Comparison of ENCODE assay signal across 8 cellular contexts in genomic region chr4:82799006-82799881, GRCh38. TPM values are rescaled to one million over a fixed set of nuclear protein-coding genes. Genes with fewer than 3 reads are reported as not detected.
DNase-seq lines count a peak whose midpoint lies in the region; ATAC-seq, FAIRE-seq and TF ChIP-seq lines count a peak whose summit lies in the region.

No MANE protein-coding gene starts in this region.

- H3K27me3 ChIP-seq in endocrine pancreas (ENCODE audit: control insufficient read depth, insufficient read depth, low read length) (no peaks in the 10 kb centered on the region), neural cell (ENCODE audit: insufficient read depth, low read depth, low read length) (no peaks in the 10 kb centered on the region)

- H3K9me3 ChIP-seq in A549 (no peaks in the 10 kb centered on the region), OCI-LY7 (ENCODE audit: low read length) (no peaks in the 10 kb centered on the region), endocrine pancreas (ENCODE audit: control insufficient read depth, low read length) (no peaks in the 10 kb centered on the region), neural cell (ENCODE audit: low read length) (no peaks in the 10 kb centered on the region)

- WGBS in A549 (ENCODE audit: missing lambda C conversion rate): 67% methylated on average over 17 of the region's 25 CpGs

- DNase-seq in A549 (ENCODE audit: low read depth in 1 of 2, low spot score in 1 of 2): no peak
- no peak for DNase-seq in OCI-LY7 (ENCODE audit: low spot score)
- DNase-seq in dedifferentiated amniotic fluid mesenchymal stem cell (ENCODE audit: extremely low spot score): no peak
- no peak for DNase-seq in pons (ENCODE audit: low spot score)

- peaks cover 6% of the 10 kb centered on the region; the same call in 1 of the 3 replicates for H3K4me1 ChIP-seq in A549
- H3K4me1 ChIP-seq in OCI-LY7 (ENCODE audit: insufficient read depth, low read length, poor library complexity, severe bottlenecking): peaks cover 10% of the 10 kb centered on the region
- no peaks in the 10 kb centered on the region for H3K4me1 ChIP-seq in endocrine pancreas (ENCODE audit: control insufficient read depth, insufficient read depth, low read length)

- H4K20me1 ChIP-seq in OCI-LY7 (ENCODE audit: insufficient read depth, low read length) (0 out of 2 replicates have a peak, but pooled peaks cover 3% of the 10 kb centered on the region), neural cell (ENCODE audit: insufficient read depth) (no peaks in the 10 kb centered on the region)

- TF ChIP-seq RAD21 in A549 (conservative IDR thresholded peaks at IDR 0.05 in 1 of 2, IDR thresholded peaks at IDR 0.05 in 1 of 2): no peak
- TF ChIP-seq RAD21 in neural cell (conservative IDR thresholded peaks at IDR 0.05): no peak

- TF ChIP-seq EP300 in A549 (IDR thresholded peaks at IDR 0.05): no peak
- TF ChIP-seq EP300 in neural cell (conservative IDR thresholded peaks at IDR 0.05; ENCODE audit: poor library complexity, severe bottlenecking): no peak

- H3K4me3 ChIP-seq in A549 (peak overlapping the region; percentile 91), OCI-LY7 (ENCODE audit: low read depth, low read length, poor library complexity, severe bottlenecking) (peak overlapping the region; percentile 70), endocrine pancreas (ENCODE audit: control insufficient read depth, insufficient read depth, low read length) (peak overlapping the region; percentile 50), neural cell (ENCODE audit: low read length) (peak overlapping the region; percentile 99)

- no peak for TF ChIP-seq CTCF in A549 (IDR thresholded peaks at IDR 0.05)
- no peak for TF ChIP-seq CTCF in OCI-LY7 (conservative IDR thresholded peaks at IDR 0.05; ENCODE audit: low read length)
- no peak for TF ChIP-seq CTCF in neural cell (IDR thresholded peaks at IDR 0.05; ENCODE audit: poor library complexity, severe bottlenecking)

- H3K36me3 ChIP-seq in OCI-LY7 (ENCODE audit: insufficient read depth, low read length) (no peaks in the 10 kb centered on the region), endocrine pancreas (ENCODE audit: control insufficient read depth, insufficient read depth, low read length) (no peaks in the 10 kb centered on the region), neural cell (ENCODE audit: insufficient read depth, low read length) (no peaks in the 10 kb centered on the region)

- no peak for TF ChIP-seq POLR2A in A549 (IDR thresholded peaks at IDR 0.05; ENCODE audit: low read length)

- peak in 1 of 2 experiments; percentile 11; a peak in 1 of 6 replicates for ATAC-seq in A549
- ATAC-seq in GM18907 (IDR thresholded peaks at IDR 0.05; ENCODE audit: unreplicated experiment): peak; percentile 33
- ATAC-seq in HG02588 (IDR thresholded peaks at IDR 0.05; ENCODE audit: unreplicated experiment): no peak

- H3K27ac ChIP-seq in A549 (peak overlapping the region; percentile 79 to 83), OCI-LY7 (ENCODE audit: low read depth, low read length, poor library complexity, severe bottlenecking) (no peak overlapping the region), neural cell (ENCODE audit: low read length) (peak overlapping the region; percentile 69)

- H3K4me2 ChIP-seq in A549 (peak overlapping the region; percentile 99), OCI-LY7 (ENCODE audit: low read length) (peak overlapping the region; percentile 81), neural cell (ENCODE audit: low read length) (peak overlapping the region; percentile 71)

- no peaks in the 10 kb centered on the region for H3F3A ChIP-seq in neural cell (ENCODE audit: insufficient read depth, low read length, poor library complexity, severe bottlenecking)

- no peaks in the 10 kb centered on the region for H3K79me2 ChIP-seq in OCI-LY7 (ENCODE audit: insufficient read depth, low read depth, low read length)
- H3K79me2 ChIP-seq in neural cell (replicated peaks; ENCODE audit: insufficient read depth, low read length): peaks cover 30% of the 10 kb centered on the region

- CTCF ChIA-PET in A549 (lab: Yijun Ruan, JAX): interaction anchor here (0.6 to 1.9 kb wide), 7 partner anchors 14 to 245 kb away, joined by 3 to 6 read pairs (median 4); no protein-coding TSS in a partner anchor
- CTCF ChIA-PET in OCI-LY7 (lab: Charles Lee; ENCODE audit: unreplicated experiment): interaction anchor here (0.5 to 0.8 kb wide), 3 partner anchors 15 to 196 kb away, joined by 3 to 4 read pairs (median 3); no protein-coding TSS in a partner anchor

- no TSS peak for BruUV-seq in OCI-LY7 (replicated peaks; lab: Mats Ljungman, UMichigan)

- H2AFZ ChIP-seq in OCI-LY7 (ENCODE audit: low read length) (peak overlapping the region; percentile 90), neural cell (ENCODE audit: low read depth, low read length) (peak overlapping the region; percentile 52)

- H3K9ac ChIP-seq in endocrine pancreas (ENCODE audit: control insufficient read depth, insufficient read depth, low read length): peak overlapping the region; percentile 27
- H3K9ac ChIP-seq in neural cell (ENCODE audit: low read length): peak overlapping the region; percentile 84

- no peak for FAIRE-seq in A549 (lab: Jason Lieb, UNC)

- intact Hi-C loops in OCI-LY7 (cut with micrococcal nuclease; ENCODE audit: unreplicated experiment): no loop called here

- POLR2A ChIA-PET in A549 (lab: Yijun Ruan, JAX): interaction anchor here (1.5 kb wide), 1 partner anchor 14 kb away, joined by 15 read pairs; no protein-coding TSS in a partner anchor
- POLR2A ChIA-PET in OCI-LY7 (lab: Charles Lee): interaction anchor here (0.6 to 1.4 kb wide), 7 partner anchors 21 to 1692 kb away, joined by 3 to 4 read pairs (median 4); no protein-coding TSS in a partner anchor

- H3K9me2 ChIP-seq in OCI-LY7 (ENCODE audit: insufficient read depth, low read length): no peaks in the 10 kb centered on the region
- no peaks in the 10 kb centered on the region for H3K9me2 ChIP-seq in neural cell (ENCODE audit: insufficient read depth, low read length)

TF ChIP-seq in A549, 52 proteins besides CTCF, POLR2A, EP300 and RAD21:
- TF ChIP-seq USF2 (IDR thresholded peaks at IDR 0.05) (no peak), CEBPB (IDR thresholded peaks at IDR 0.05) (no peak), HES2 (IDR thresholded peaks at IDR 0.05) (no peak), HOXB13 (CRISPR knock-in tag; IDR thresholded peaks at IDR 0.05; ENCODE audit: low read depth) (no peak), CHD4 (IDR thresholded peaks at IDR 0.05; ENCODE audit: borderline replicate concordance) (no peak)

TF ChIP-seq in neural cell, 6 proteins besides CTCF, POLR2A, EP300 and RAD21:
- no peak for TF ChIP-seq POLR2AphosphoS5 (IDR thresholded peaks at IDR 0.05)
- no peak for TF ChIP-seq EZH2 (IDR thresholded peaks at IDR 0.05; ENCODE audit: borderline replicate concordance, insufficient read depth, low read length, poor library complexity, severe bottlenecking)
- TF ChIP-seq REST (IDR thresholded peaks at IDR 0.05; ENCODE audit: borderline replicate concordance): no peak
- TF ChIP-seq MXI1 (conservative IDR thresholded peaks at IDR 0.05; ENCODE audit: poor library complexity, severe bottlenecking): no peak
- no peak for TF ChIP-seq TAF1 (IDR thresholded peaks at IDR 0.05; ENCODE audit: low read depth)
- TF ChIP-seq SMC3 (conservative IDR thresholded peaks at IDR 0.05; ENCODE audit: poor library complexity): no peak

RNA-seq across cellular contexts. Expression of gene SCD5, which starts 0.6 kb away (rescaled TPM):
- polyA plus RNA-seq in A549 (2011; rRNA removed) (11.3 and 11.9 TPM in 2 replicates), A549 (2017; fragmentation: RNase III; extraction: RNeasy Plus Mini Kit Qiagen cat#74134 plus additional on column Dnase treatment) (7.5 to 10.8 TPM (median 9.8 TPM) in 3 replicates), neural cell (212 and 226 TPM in 2 replicates)
- 4.6 and 5.8 TPM in 2 replicates for polyA plus RNA-seq in A549 (2012; cell fraction: cytosol; rRNA removed)
- polyA plus RNA-seq in A549 (2012; cell fraction: nucleus; rRNA removed): 4.0 and 5.0 TPM in 2 replicates
- polyA minus RNA-seq in A549 (2011; rRNA and poly(A)+ RNA removed): 8.2 and 8.8 TPM in 2 replicates
- 0.47 and 1.1 TPM in 2 replicates for total RNA-seq in OCI-LY7 (2014; rRNA removed; shearing (Covaris generic))
- total RNA-seq in OCI-LY7 (2022): 0.72 and 0.76 TPM in 2 replicates
- 222 and 246 TPM in 2 replicates for polyA minus RNA-seq in neural cell

Comparison
In these comparisons a context has a peak if more than half of its experiments do, and no peak if none do; other contexts are left out.
1. RNA of gene SCD5, which starts 0.6 kb away (polyA plus RNA-seq): 212 to 226 TPM in neural cell; 4.0 to 11.9 TPM in A549; every median in the first group is over 10 times any median in the second.
2. Peak in every context shown above with its lines, with median percentiles within 50 percentile points of each other: H3K4me2 ChIP-seq and H3K4me3 ChIP-seq.